ENCODE assay signal across 8 cellular contexts in the genomic region with DNA sequence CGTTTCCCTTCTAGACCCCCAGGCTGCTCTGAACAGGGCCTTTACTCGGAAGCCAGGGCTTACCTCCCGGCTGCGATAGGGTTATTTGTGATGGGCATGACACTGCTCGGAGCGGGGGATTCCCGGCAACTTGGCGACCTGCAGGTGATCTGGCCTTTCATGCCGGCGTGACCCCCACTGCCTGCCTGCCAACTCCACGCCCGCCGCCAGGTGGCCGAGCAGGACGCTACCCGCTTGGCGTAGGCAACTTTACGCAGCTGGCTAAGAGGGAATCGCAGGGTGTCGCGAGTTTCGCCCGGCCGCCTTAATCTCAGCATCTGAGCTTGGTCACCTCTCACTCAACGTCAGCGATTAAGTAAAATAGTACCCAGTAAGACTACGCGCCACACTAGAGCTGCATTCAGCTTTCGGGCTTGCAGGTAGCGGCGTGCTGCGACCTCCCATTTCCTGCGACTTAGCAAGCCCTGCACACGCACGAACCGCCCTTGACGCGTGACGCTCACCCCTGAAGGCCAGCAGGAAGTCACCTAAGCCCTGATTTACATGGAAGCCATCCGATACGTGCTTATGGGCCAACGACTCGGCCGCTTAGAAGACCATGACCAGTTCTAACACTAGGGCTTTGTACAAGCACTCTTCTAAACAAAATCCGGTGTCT. TPM values are rescaled to one million over a fixed set of nuclear protein-coding genes. Genes with fewer than 3 reads are reported as not detected.
A peak's percentile ranks its signal among the peaks of the same experiment; 100 is the strongest.
DNase-seq lines count a peak whose midpoint lies in the region; ATAC-seq and TF ChIP-seq lines count a peak whose summit lies in the region.

No MANE protein-coding gene starts in this region.

- TF ChIP-seq CTCF in endodermal cell (conservative IDR thresholded peaks at IDR 0.05), result peak; percentile 93

- H3K4me3 ChIP-seq in CD4-positive, alpha-beta memory T cell (ENCODE audit: low read length in 2 of 2), result peak overlapping the region; percentile 88 to 92
- H3K4me3 ChIP-seq in endodermal cell (ENCODE audit: low read length), result peak overlapping the region; percentile 97

- H3K36me3 Mint-ChIP-seq in CD4-positive, alpha-beta memory T cell, result peaks cover 36 to 69% of the 10 kb centered on the region in 2 donors
- H3K36me3 Mint-ChIP-seq in activated CD8-positive, alpha-beta memory T cell treated with anti-CD3 and anti-CD28 coated beads, Interleukin-2, amount 10 ng/mL, durations not matched to agents 7 days and 5 days, result peaks cover 50% of the 10 kb centered on the region
- peaks cover 25% of the 10 kb centered on the region for H3K36me3 Mint-ChIP-seq in endodermal cell (ENCODE audit: low read depth)

- peak overlapping the region; percentile 94 to 99 (median 97) for H3K4me3 Mint-ChIP-seq in CD4-positive, alpha-beta memory T cell
- peak overlapping the region; percentile 92 for H3K4me3 Mint-ChIP-seq in activated CD8-positive, alpha-beta memory T cell treated with anti-CD3 and anti-CD28 coated beads, Interleukin-2, amount 10 ng/mL, durations not matched to agents 7 days and 5 days
- peak overlapping the region; percentile 93 for H3K4me3 Mint-ChIP-seq in endodermal cell

- H3K27me3 ChIP-seq in CD4-positive, alpha-beta memory T cell (ENCODE audit: insufficient read depth, low read length), result no peaks in the 10 kb centered on the region
- H3K27me3 ChIP-seq in endodermal cell (ENCODE audit: control insufficient read depth, insufficient read depth, low read length, poor library complexity, severe bottlenecking), result no peaks in the 10 kb centered on the region

- CTCF ChIA-PET in CD4-positive, alpha-beta memory T cell (lab: Charles Lee; ENCODE audit: partially characterized antibody), result interaction anchor here (0.6 to 4.6 kb wide), 25 partner anchors 9 to 404 kb away, joined by 3 to 27 read pairs (median 5); a partner anchor contains a TSS
- CTCF ChIA-PET in activated CD8-positive, alpha-beta memory T cell treated with anti-CD3 and anti-CD28 coated beads, Interleukin-2, amount 10 ng/mL, durations not matched to agents 7 days and 5 days (lab: Charles Lee), result interaction anchor here (0.7 to 7.7 kb wide), 15 partner anchors 11 to 532 kb away, joined by 3 to 81 read pairs (median 4); a partner anchor contains a TSS

- peak overlapping the region; percentile 78 for H3K9ac ChIP-seq in endodermal cell (ENCODE audit: extremely low read depth, low read length, poor library complexity, severe bottlenecking)

- DNase-seq in CD4-positive, alpha-beta memory T cell, result peak; percentile 87 to 94 (median 90)
- DNase-seq in NCI-H82 (lab: John Stamatoyannopoulos, UW) (peak; percentile 95), endodermal cell (peak; percentile 97), middle frontal gyrus (ENCODE audit: extremely low spot score, low spot score) (peak; percentile 26)
- DNase-seq in activated CD8-positive, alpha-beta memory T cell treated with anti-CD3 and anti-CD28 coated beads, Interleukin-2, amount 10 ng/mL, durations not matched to agents 7 days and 5 days, result peak; percentile 92
- peak; percentile 81 to 84 for DNase-seq in stimulated activated CD8-positive, alpha-beta memory T cell treated with anti-CD3 and anti-CD28 coated beads, Interleukin-2, amount 100 ng/mL, for 48 hours (ENCODE audit: low read depth in 2 of 2)

- H3K4me1 ChIP-seq in CD4-positive, alpha-beta memory T cell (ENCODE audit: insufficient read depth, low read length), result peaks cover 50% of the 10 kb centered on the region
- no peaks in the 10 kb centered on the region for H3K4me1 ChIP-seq in endodermal cell (ENCODE audit: control insufficient read depth, insufficient read depth, low read length)

- H3K9me3 ChIP-seq in CD4-positive, alpha-beta memory T cell (ENCODE audit: control insufficient read depth in 1 of 2, low read length in 2 of 2), result no peaks in the 10 kb centered on the region
- H3K9me3 ChIP-seq in endodermal cell (ENCODE audit: control insufficient read depth, low read length), result peaks cover 9% of the 10 kb centered on the region

- ATAC-seq in GM19372 (IDR thresholded peaks at IDR 0.05; ENCODE audit: low read depth, unreplicated experiment) (peak; percentile 33), HG03469 (IDR thresholded peaks at IDR 0.05; ENCODE audit: unreplicated experiment) (peak; percentile 24)
- ATAC-seq in activated CD8-positive, alpha-beta memory T cell treated with anti-CD3 and anti-CD28 coated beads, Interleukin-2, amount 10 ng/mL, durations not matched to agents 7 days and 5 days, result peak; percentile 34

- peaks cover 3 to 30% (median 17%) of the 10 kb centered on the region in 8 donors for H3K9me3 Mint-ChIP-seq in CD4-positive, alpha-beta memory T cell
- peaks cover 6% of the 10 kb centered on the region for H3K9me3 Mint-ChIP-seq in activated CD8-positive, alpha-beta memory T cell treated with anti-CD3 and anti-CD28 coated beads, Interleukin-2, amount 10 ng/mL, durations not matched to agents 7 days and 5 days (ENCODE audit: low read depth)
- peaks cover 12% of the 10 kb centered on the region for H3K9me3 Mint-ChIP-seq in endodermal cell

- no peaks in the 10 kb centered on the region for H3K27me3 Mint-ChIP-seq in CD4-positive, alpha-beta memory T cell
- no peaks in the 10 kb centered on the region for H3K27me3 Mint-ChIP-seq in activated CD8-positive, alpha-beta memory T cell treated with anti-CD3 and anti-CD28 coated beads, Interleukin-2, amount 10 ng/mL, durations not matched to agents 7 days and 5 days
- no peaks in the 10 kb centered on the region for H3K27me3 Mint-ChIP-seq in endodermal cell (ENCODE audit: insufficient read depth)

- H3K4me1 Mint-ChIP-seq in CD4-positive, alpha-beta memory T cell, result peaks cover 29 to 83% (median 50%) of the 10 kb centered on the region in 4 donors
- H3K4me1 Mint-ChIP-seq in activated CD8-positive, alpha-beta memory T cell treated with anti-CD3 and anti-CD28 coated beads, Interleukin-2, amount 10 ng/mL, durations not matched to agents 7 days and 5 days, result peaks cover 45% of the 10 kb centered on the region
- peaks cover 15% of the 10 kb centered on the region for H3K4me1 Mint-ChIP-seq in endodermal cell

- WGBS in endodermal cell (ENCODE audit: insufficient coverage in 1 of 2, insufficient read length in 1 of 2), 2 experiments, result 0 to 12% methylated on average over 24 to 45 of the region's 45 CpGs

- intact Hi-C loops in CD4-positive, alpha-beta memory T cell (cut with micrococcal nuclease), result loop anchor here (1.0 to 5.0 kb wide), 6 partner anchors 33 to 1017 kb away; a partner anchor contains a TSS

- no peaks in the 10 kb centered on the region for H3K36me3 ChIP-seq in CD4-positive, alpha-beta memory T cell (ENCODE audit: insufficient read depth, low read length)
- H3K36me3 ChIP-seq in endodermal cell (ENCODE audit: control insufficient read depth, insufficient read depth, low read length), result no peaks in the 10 kb centered on the region

- peak overlapping the region; percentile 97 to 100 (median 99) for H3K27ac Mint-ChIP-seq in CD4-positive, alpha-beta memory T cell
- peak overlapping the region; percentile 99 for H3K27ac Mint-ChIP-seq in activated CD8-positive, alpha-beta memory T cell treated with anti-CD3 and anti-CD28 coated beads, Interleukin-2, amount 10 ng/mL, durations not matched to agents 7 days and 5 days
- H3K27ac Mint-ChIP-seq in endodermal cell, result peak overlapping the region; percentile 99

- POLR2A ChIA-PET in CD4-positive, alpha-beta memory T cell (lab: Charles Lee; ENCODE audit: partially characterized antibody), result interaction anchor here (0.6 to 8.5 kb wide), 42 partner anchors 10 to 1141 kb away, joined by 3 to 376 read pairs (median 6); a partner anchor contains a TSS

- H3K27ac ChIP-seq in CD4-positive, alpha-beta memory T cell (ENCODE audit: low read depth, low read length), result peak overlapping the region; percentile 98
- H3K27ac ChIP-seq in endodermal cell (ENCODE audit: low read depth, low read length), result peak overlapping the region; percentile 74

RNA-seq across cellular contexts. Expression of a gene that starts 33.3 kb away (rescaled TPM):
- total RNA-seq in CD4-positive, alpha-beta memory T cell, result 10 to 100 TPM; 83.7 to 83.8 TPM
- 10 to 100 TPM; 45.8 to 78.0 TPM for polyA plus RNA-seq in CD4-positive, alpha-beta memory T cell
- 100 to 1,000 TPM; 102 to 116 TPM for total RNA-seq in activated CD8-positive, alpha-beta memory T cell treated with anti-CD3 and anti-CD28 coated beads, Interleukin-2, amount 10 ng/mL, durations not matched to agents 7 days and 5 days
- total RNA-seq in endodermal cell, result 100 to 1,000 TPM in 1 of 2 donors, 10 to 100 TPM in 1; 97.4 to 150 TPM
- 56.6 TPM for polyA plus RNA-seq in endodermal cell (2013, experiment 1 of 2)
- polyA plus RNA-seq in endodermal cell (2013, experiment 2 of 2), result 63.5 TPM

RNA-seq across cellular contexts. Expression of a gene that starts 33.5 kb away (rescaled TPM):
- total RNA-seq in CD4-positive, alpha-beta memory T cell, result 1 to 10 TPM; 1.3 to 1.4 TPM
- 1 to 10 TPM in 1 of 2 donors, under 1 TPM in 1; 0.45 to 2.0 TPM for polyA plus RNA-seq in CD4-positive, alpha-beta memory T cell
- 1 to 10 TPM; 1.6 to 1.9 TPM for total RNA-seq in activated CD8-positive, alpha-beta memory T cell treated with anti-CD3 and anti-CD28 coated beads, Interleukin-2, amount 10 ng/mL, durations not matched to agents 7 days and 5 days
- 1 to 10 TPM; 2.5 to 3.3 TPM for total RNA-seq in endodermal cell
- polyA plus RNA-seq in endodermal cell (2013, experiment 1 of 2), result 4.3 TPM
- polyA plus RNA-seq in endodermal cell (2013, experiment 2 of 2), result 4.2 TPM

RNA-seq across cellular contexts. Expression of a gene that starts 44.0 kb away (rescaled TPM):
- not detected for total RNA-seq in CD4-positive, alpha-beta memory T cell
- under 1 TPM; 0.08 to 0.31 TPM for polyA plus RNA-seq in CD4-positive, alpha-beta memory T cell
- not detected for total RNA-seq in activated CD8-positive, alpha-beta memory T cell treated with anti-CD3 and anti-CD28 coated beads, Interleukin-2, amount 10 ng/mL, durations not matched to agents 7 days and 5 days
- total RNA-seq in endodermal cell, result not detected
- polyA plus RNA-seq in endodermal cell (2013, experiment 1 of 2), result not detected
- polyA plus RNA-seq in endodermal cell (2013, experiment 2 of 2), result not detected

Comparison
In these comparisons a context has a peak if more than half of its experiments do, and no peak if none do; other contexts are left out.
1. Peak in every context shown above with its lines: DNase-seq, ATAC-seq, H3K4me3 ChIP-seq and H3K27ac ChIP-seq.
2. DNase-seq: peak in every context shown above with its lines; median percentile 97 in endodermal cell; 95 in NCI-H82; 92 in activated CD8-positive, alpha-beta memory T cell treated with anti-CD3 and anti-CD28 coated beads, Interleukin-2, amount 10 ng/mL, durations not matched to agents 7 days and 5 days; 90 in CD4-positive, alpha-beta memory T cell; 82 in stimulated activated CD8-positive, alpha-beta memory T cell treated with anti-CD3 and anti-CD28 coated beads, Interleukin-2, amount 100 ng/mL, for 48 hours; 26 in middle frontal gyrus.